3 cellular contexts compared by ENCODE assay signal in the genomic region with DNA sequence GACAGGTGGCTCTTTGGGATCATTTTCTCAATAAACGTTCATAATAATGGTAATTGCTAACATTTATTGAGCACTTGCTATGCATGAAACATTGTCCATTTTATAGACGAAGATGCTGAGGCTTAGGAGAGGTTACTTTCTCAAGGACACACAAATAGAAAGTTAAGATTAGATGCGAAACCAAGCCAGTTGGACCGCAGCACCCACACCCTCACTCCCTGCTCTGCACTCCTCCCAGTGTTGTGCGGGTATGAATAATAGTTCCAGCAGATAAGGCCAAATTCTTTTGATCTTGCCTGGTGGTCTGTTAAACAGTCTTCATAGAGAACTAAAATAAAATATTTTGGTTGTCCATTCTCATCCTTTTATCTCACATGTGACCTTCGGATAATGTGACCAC.
"Had no signal": no experiment of that assay in that cellular context is flagged by ENCODE, and none has a peak within 500 bp of the region (broad histone marks: within the 10 kb centered on the region; RNA-seq: fewer than 3 reads in every experiment).

No MANE protein-coding gene starts in this region.

- DNase-seq: GDM1, GF-D8 had no signal

- ATAC-seq: GM12878 had no signal

- H3K4me3 ChIP-seq: GM12878 had no signal
